ENCODE assay signal across 1 cellular context in genomic region chr11:125887373-125888324, GRCh38.
A peak's percentile ranks its signal among the peaks of the same experiment; 100 is the strongest.
TF ChIP-seq lines count a peak whose summit lies in the region.

Gene HYLS1, plus strand, starts transcription at chr11:125887668. Its CDS starts 11,701 bp downstream, at chr11:125899369.

TF ChIP-seq in WTC11, 78 proteins besides CTCF, POLR2A, EP300 and RAD21 (continued from another document and continues in another):
- TF ChIP-seq ZNF512 (CRISPR knock-in tag; IDR thresholded peaks at IDR 0.05; ENCODE audit: borderline replicate concordance) (no peak), GRHL2 (CRISPR knock-in tag; IDR thresholded peaks at IDR 0.05; ENCODE audit: insufficient replicate concordance, severe bottlenecking) (no peak), GTF2I (CRISPR knock-in tag; conservative IDR thresholded peaks at IDR 0.05) (no peak), ATF6 (CRISPR knock-in tag; IDR thresholded peaks at IDR 0.05) (peak; percentile 69; the same call in 1 of the 2 replicates), AR (CRISPR knock-in tag; IDR thresholded peaks at IDR 0.05) (no peak), OVOL2 (CRISPR knock-in tag; IDR thresholded peaks at IDR 0.05; ENCODE audit: borderline replicate concordance) (no peak), PREB (CRISPR knock-in tag; IDR thresholded peaks at IDR 0.05; ENCODE audit: borderline replicate concordance) (no peak), ELF4 (CRISPR knock-in tag; IDR thresholded peaks at IDR 0.05; ENCODE audit: low read depth) (peak; percentile 63), MYBL2 (CRISPR knock-in tag; IDR thresholded peaks at IDR 0.05) (peak; percentile 100), ZBTB43 (CRISPR knock-in tag; IDR thresholded peaks at IDR 0.05) (peak; percentile 90), MLX (CRISPR knock-in tag; IDR thresholded peaks at IDR 0.05) (no peak), ATF2 (CRISPR knock-in tag; IDR thresholded peaks at IDR 0.05; ENCODE audit: borderline replicate concordance, low read depth) (peak; percentile 80; the same call in 1 of the 2 replicates), ZNF138 (CRISPR knock-in tag; conservative IDR thresholded peaks at IDR 0.05) (peak; percentile 98), USF1 (CRISPR knock-in tag; IDR thresholded peaks at IDR 0.05) (peak; percentile 69), E2F4 (CRISPR knock-in tag; IDR thresholded peaks at IDR 0.05; ENCODE audit: borderline replicate concordance, low read depth) (peak; percentile 91), SOX15 (CRISPR knock-in tag; IDR thresholded peaks at IDR 0.05) (no peak), ESRRA (CRISPR knock-in tag; IDR thresholded peaks at IDR 0.05; ENCODE audit: borderline replicate concordance) (peak; percentile 79; the same call in 1 of the 2 replicates), ZSCAN18 (CRISPR knock-in tag; IDR thresholded peaks at IDR 0.05) (no peak), JUN (CRISPR knock-in tag; IDR thresholded peaks at IDR 0.05) (peak; percentile 21; the same call in 1 of the 2 replicates), ATF3 (CRISPR knock-in tag; conservative IDR thresholded peaks at IDR 0.05) (no peak; the same call in 1 of the 2 replicates), CREM (CRISPR knock-in tag; IDR thresholded peaks at IDR 0.05) (peak; percentile 67; the same call in 1 of the 2 replicates), ZNF396 (CRISPR knock-in tag; IDR thresholded peaks at IDR 0.05; ENCODE audit: borderline replicate concordance) (no peak), E2F5 (CRISPR knock-in tag; IDR thresholded peaks at IDR 0.05) (peak; percentile 94), FOXJ3 (CRISPR knock-in tag; IDR thresholded peaks at IDR 0.05; ENCODE audit: borderline replicate concordance) (no peak), NR3C1 (CRISPR knock-in tag; conservative IDR thresholded peaks at IDR 0.05; ENCODE audit: low read depth) (peak; percentile 98), MAX (CRISPR knock-in tag; IDR thresholded peaks at IDR 0.05) (peak; percentile 99), ZNF219 (CRISPR knock-in tag; IDR thresholded peaks at IDR 0.05; ENCODE audit: borderline replicate concordance) (no peak), ZNF671 (CRISPR knock-in tag; IDR thresholded peaks at IDR 0.05) (no peak), E2F1 (CRISPR knock-in tag; IDR thresholded peaks at IDR 0.05) (peak; percentile 94), CBFB (CRISPR knock-in tag; IDR thresholded peaks at IDR 0.05; ENCODE audit: low read depth) (0 out of 2 replicates have a peak, but pooled peaks have one; percentile 97), ZMAT4 (CRISPR knock-in tag; IDR thresholded peaks at IDR 0.05) (no peak)
